Comparison of ENCODE assay signal across 15 cellular contexts in the genomic region with DNA sequence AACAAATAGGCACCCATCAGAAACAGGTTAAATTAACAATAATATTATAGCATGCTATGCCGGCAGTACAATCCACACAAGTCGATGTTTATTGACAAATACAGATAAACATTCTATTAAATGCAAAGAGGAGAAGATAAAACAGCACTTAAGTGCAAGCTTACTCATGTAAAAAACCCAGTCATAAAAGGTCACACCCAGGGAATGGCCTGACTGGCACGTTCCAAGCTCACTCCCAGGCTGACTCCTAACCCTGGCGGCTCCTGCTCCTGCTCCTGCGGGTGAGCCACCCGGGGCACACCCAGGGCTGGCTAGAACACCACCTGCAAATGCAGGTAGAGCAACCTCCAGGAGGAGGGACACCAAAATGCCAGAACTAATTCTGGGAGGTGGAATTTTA.
A peak's percentile ranks its signal among the peaks of the same experiment; 100 is the strongest.
DNase-seq lines count a peak whose midpoint lies in the region; FAIRE-seq and TF ChIP-seq lines count a peak whose summit lies in the region.
"Had no signal": no experiment of that assay in that cellular context is flagged by ENCODE, and none has a peak within 500 bp of the region (broad histone marks: within the 10 kb centered on the region; RNA-seq: fewer than 3 reads in every experiment).

No MANE protein-coding gene starts in this region.

- no peak overlapping the region for H3K4me3 Mint-ChIP-seq in activated CD4-positive, alpha-beta T cell treated with anti-CD3 and anti-CD28 coated beads, Interleukin-2, amount 10 ng/mL, durations not matched to agents 24 days and 14 days
- H3K4me3 Mint-ChIP-seq: nephron had no signal

- H3K36me3 ChIP-seq in Peyer's patch (no peaks in the 10 kb centered on the region), small intestine (ENCODE audit: control insufficient read depth in 2 of 2, insufficient read depth in 2 of 2, low read length in 2 of 2) (no peaks in the 10 kb centered on the region)
- H3K36me3 ChIP-seq: cardiac muscle cell, heart left ventricle, sigmoid colon had no signal

- H3K4me3 ChIP-seq in Peyer's patch: no peak overlapping the region
- no peak overlapping the region for H3K4me3 ChIP-seq in epithelial cell of esophagus (ENCODE audit: low read length)
- H3K4me3 ChIP-seq in small intestine (ENCODE audit: low read depth in 1 of 2, low read length in 2 of 2): no peak overlapping the region
- H3K4me3 ChIP-seq: cardiac muscle cell, heart left ventricle, sigmoid colon had no signal

- H3K4me1 ChIP-seq in Peyer's patch (peaks cover 0 to 58% (median 36%) of the 10 kb centered on the region in 4 donors), small intestine (ENCODE audit: control insufficient read depth in 2 of 2, insufficient read depth in 1 of 2, low read depth in 1 of 2, low read length in 1 of 2) (peaks cover 4 to 5% of the 10 kb centered on the region in 2 donors)

- intact Hi-C loops in activated CD4-positive, alpha-beta T cell treated with anti-CD3 and anti-CD28 coated beads, Interleukin-2, amount 10 ng/mL, durations not matched to agents 24 days and 14 days (cut with micrococcal nuclease): no loop called here

- peak overlapping the region in 2 of 4 donors; percentile 37 to 54 for H3K27ac ChIP-seq in Peyer's patch
- no peak overlapping the region for H3K27ac ChIP-seq in small intestine (ENCODE audit: low read depth in 1 of 2, low read length in 1 of 2)
- H3K27ac ChIP-seq: cardiac muscle cell, heart left ventricle, sigmoid colon had no signal

- no peaks in the 10 kb centered on the region for H3K9me3 Mint-ChIP-seq in activated CD4-positive, alpha-beta T cell treated with anti-CD3 and anti-CD28 coated beads, Interleukin-2, amount 10 ng/mL, durations not matched to agents 24 days and 14 days
- H3K9me3 Mint-ChIP-seq: nephron had no signal

- peaks cover 37% of the 10 kb centered on the region for H3K36me3 Mint-ChIP-seq in activated CD4-positive, alpha-beta T cell treated with anti-CD3 and anti-CD28 coated beads, Interleukin-2, amount 10 ng/mL, durations not matched to agents 24 days and 14 days (ENCODE audit: low read depth)

- TF ChIP-seq POLR2A in Peyer's patch (IDR thresholded peaks at IDR 0.05): no peak

- no peaks in the 10 kb centered on the region for H3K9me3 ChIP-seq in Peyer's patch
- no peaks in the 10 kb centered on the region for H3K9me3 ChIP-seq in small intestine (ENCODE audit: control insufficient read depth, low read depth)
- H3K9me3 ChIP-seq: Caco-2, heart left ventricle, sigmoid colon had no signal

- peak overlapping the region; percentile 78 for H3K27ac Mint-ChIP-seq in activated CD4-positive, alpha-beta T cell treated with anti-CD3 and anti-CD28 coated beads, Interleukin-2, amount 10 ng/mL, durations not matched to agents 24 days and 14 days
- H3K27ac Mint-ChIP-seq: nephron had no signal

- DNase-seq in activated CD4-positive, alpha-beta T cell treated with anti-CD3 and anti-CD28 coated beads, Interleukin-2, amount 10 ng/mL, durations not matched to agents 24 days and 14 days: no peak
- DNase-seq in activated CD4-positive, alpha-beta T cell treated with anti-CD3 and anti-CD28 coated beads for 1 hour: no peak
- DNase-seq in Peyer's patch (peak in 2 of 3 donors; percentile 81 to 82), epithelial cell of esophagus (ENCODE audit: low read depth) (peak; percentile 54), small intestine (peak; percentile 92), NCI-H69 (lab: John Stamatoyannopoulos, UW) (no peak), D341Med (ENCODE audit: low spot score) (no peak)
- DNase-seq in stimulated activated CD4-positive, alpha-beta T cell treated with anti-CD3 and anti-CD28 coated beads, Interleukin-2, amount 100 ng/mL, for 24 hours: no peak
- DNase-seq: Caco-2, sigmoid colon had no signal

- H3K4me1 Mint-ChIP-seq in activated CD4-positive, alpha-beta T cell treated with anti-CD3 and anti-CD28 coated beads, Interleukin-2, amount 10 ng/mL, durations not matched to agents 24 days and 14 days: peaks cover 65% of the 10 kb centered on the region

- H3K27me3 ChIP-seq in Peyer's patch: no peaks in the 10 kb centered on the region
- no peaks in the 10 kb centered on the region for H3K27me3 ChIP-seq in small intestine (ENCODE audit: control insufficient read depth in 2 of 2, insufficient read depth in 2 of 2, low read length in 2 of 2)
- H3K27me3 ChIP-seq: cardiac muscle cell, heart left ventricle, sigmoid colon had no signal

- H3K27me3 Mint-ChIP-seq in activated CD4-positive, alpha-beta T cell treated with anti-CD3 and anti-CD28 coated beads, Interleukin-2, amount 10 ng/mL, durations not matched to agents 24 days and 14 days: no peaks in the 10 kb centered on the region

- TF ChIP-seq CTCF in Peyer's patch (IDR thresholded peaks at IDR 0.05) (peak in 1 of 6 experiments; percentile 7), epithelial cell of esophagus (IDR thresholded peaks at IDR 0.05; ENCODE audit: insufficient read depth, low read depth, low read length, missing control alignments) (no peak)

- FAIRE-seq in small intestine (lab: Jason Lieb, UNC): no peak
- FAIRE-seq: A204.1, endometrium had no signal

- 7 to 58% (median 34%) methylated on average over 6 of the region's 6 CpGs for WGBS in small intestine, 3 donors

Comparison
In these comparisons a context has a peak if more than half of its experiments do, and no peak if none do; other contexts are left out.
1. DNase-seq: peak in Peyer's patch (2 of 3), epithelial cell of esophagus (single experiment) and small intestine (single experiment); none in activated CD4-positive, alpha-beta T cell treated with anti-CD3 and anti-CD28 coated beads, Interleukin-2, amount 10 ng/mL, durations not matched to agents 24 days and 14 days (single experiment), activated CD4-positive, alpha-beta T cell treated with anti-CD3 and anti-CD28 coated beads for 1 hour (single experiment), NCI-H69 (single experiment), D341Med (single experiment) and stimulated activated CD4-positive, alpha-beta T cell treated with anti-CD3 and anti-CD28 coated beads, Interleukin-2, amount 100 ng/mL, for 24 hours (0 of 2).